In genomic region chr1:58904299-58905125, GRCh38 we compare ENCODE assay signal across 7 cellular contexts.
DNase-seq lines count a peak whose midpoint lies in the region; ATAC-seq, FAIRE-seq and TF ChIP-seq lines count a peak whose summit lies in the region.

No MANE protein-coding gene starts in this region.

- FAIRE-seq in keratinocyte (lab: Jason Lieb, UNC) = no peak

- no peaks in the 10 kb centered on the region for H4K20me1 ChIP-seq in keratinocyte (ENCODE audit: control insufficient read depth, extremely low read depth, insufficient read depth, low read length)

- dilution Hi-C loops in keratinocyte (cut with MboI; ENCODE audit: extremely low pct_ligation_motif_present, low sequenced_read_pairs) = no loop called here

- H3K9me1 ChIP-seq in keratinocyte (ENCODE audit: control insufficient read depth, extremely low read depth, insufficient read depth, low read length) = no peaks in the 10 kb centered on the region

- H3K4me1 ChIP-seq in HUES6 (ENCODE audit: control insufficient read depth, insufficient read depth, low read length) (peaks cover 15% of the 10 kb centered on the region; the same call in 1 of the 2 replicates), keratinocyte (ENCODE audit: control insufficient read depth, extremely low read depth, insufficient read depth, low read length) (peaks cover 21% of the 10 kb centered on the region), subcutaneous abdominal adipose tissue (ENCODE audit: control insufficient read depth in 5 of 5, insufficient read depth in 5 of 5, low read length in 5 of 5) (peaks cover 0 to 38% (median 31%) of the 10 kb centered on the region in 5 donors)

- H3K79me2 ChIP-seq in keratinocyte (ENCODE audit: control insufficient read depth, insufficient read depth, low read length) = no peaks in the 10 kb centered on the region

- H3K4me3 Mint-ChIP-seq in activated naive CD8-positive, alpha-beta T cell treated with anti-CD3 and anti-CD28 coated beads, Interleukin-2, amount 50 U/mL, for 24 hours = peak overlapping the region; percentile 71

- H3K9ac ChIP-seq in HUES6 (ENCODE audit: low read length) = peak overlapping the region; percentile 73
- H3K9ac ChIP-seq in keratinocyte (ENCODE audit: control insufficient read depth, extremely low read depth, insufficient read depth, low read length) = peak overlapping the region; percentile 81
- peak overlapping the region; percentile 70 to 85 (median 79) for H3K9ac ChIP-seq in subcutaneous abdominal adipose tissue (ENCODE audit: low read length in 5 of 5)

- H3K27ac ChIP-seq in HUES6 (ENCODE audit: low read depth, low read length) (no peak overlapping the region), keratinocyte (ENCODE audit: control insufficient read depth, insufficient read depth, low read length) (peak overlapping the region; percentile 55), subcutaneous abdominal adipose tissue (ENCODE audit: low read depth, low read length) (peak overlapping the region; percentile 96)

- no peak for DNase-seq in activated naive CD8-positive, alpha-beta T cell treated with anti-CD3 and anti-CD28 coated beads, Interleukin-2, amount 50 U/mL, for 24 hours
- DNase-seq in keratinocyte (ENCODE audit: low read depth, low spot score) (no peak), HuH-7 (ENCODE audit: low spot score) (no peak), NCI-H748 (lab: John Stamatoyannopoulos, UW; ENCODE audit: unreplicated experiment) (no peak)

- ATAC-seq in activated naive CD8-positive, alpha-beta T cell treated with anti-CD3 and anti-CD28 coated beads, Interleukin-2, amount 50 U/mL, for 24 hours = no peak
- no peak for ATAC-seq in HG03457 (IDR thresholded peaks at IDR 0.05; ENCODE audit: unreplicated experiment)

- no peaks in the 10 kb centered on the region; the same call in 1 of the 2 replicates for H3K27me3 ChIP-seq in HUES6 (ENCODE audit: control insufficient read depth, insufficient read depth, low read length)
- H3K27me3 ChIP-seq in keratinocyte (ENCODE audit: control insufficient read depth, extremely low read depth, insufficient read depth, low read length) = no peaks in the 10 kb centered on the region
- H3K27me3 ChIP-seq in subcutaneous abdominal adipose tissue (ENCODE audit: control insufficient read depth in 5 of 5, insufficient read depth in 4 of 5, low read length in 5 of 5) = no peaks in the 10 kb centered on the region

- H3K4me2 ChIP-seq in keratinocyte (ENCODE audit: control insufficient read depth, extremely low read depth, insufficient read depth, low read depth, low read length) = peak overlapping the region; percentile 65

- no peaks in the 10 kb centered on the region for H3K27me3 Mint-ChIP-seq in activated naive CD8-positive, alpha-beta T cell treated with anti-CD3 and anti-CD28 coated beads, Interleukin-2, amount 50 U/mL, for 24 hours

- peak overlapping the region; percentile 71 for H2AFZ ChIP-seq in keratinocyte (ENCODE audit: control insufficient read depth, low read length)

- H3K36me3 ChIP-seq in HUES6 (ENCODE audit: control insufficient read depth, insufficient read depth, low read length) (no peaks in the 10 kb centered on the region), keratinocyte (ENCODE audit: control insufficient read depth in 2 of 2, extremely low read depth in 1 of 2, insufficient read depth in 2 of 2, low read length in 2 of 2) (no peaks in the 10 kb centered on the region), subcutaneous abdominal adipose tissue (ENCODE audit: control insufficient read depth in 5 of 5, insufficient read depth in 5 of 5, low read length in 5 of 5) (no peaks in the 10 kb centered on the region)

- peaks cover 15% of the 10 kb centered on the region for H3K4me1 Mint-ChIP-seq in activated naive CD8-positive, alpha-beta T cell treated with anti-CD3 and anti-CD28 coated beads, Interleukin-2, amount 50 U/mL, for 24 hours

- H3K4me3 ChIP-seq in HUES6 (ENCODE audit: low read depth, low read length) (peak overlapping the region; percentile 56), keratinocyte (ENCODE audit: control insufficient read depth in 2 of 3, extremely low read depth in 1 of 3, insufficient read depth in 2 of 3, low read depth in 1 of 3, low read length in 3 of 3) (peak overlapping the region; percentile 36 to 64 (median 40)), subcutaneous abdominal adipose tissue (ENCODE audit: low read depth in 1 of 5, low read length in 5 of 5) (peak overlapping the region; percentile 43 to 70 (median 65))

- H3K36me3 Mint-ChIP-seq in activated naive CD8-positive, alpha-beta T cell treated with anti-CD3 and anti-CD28 coated beads, Interleukin-2, amount 50 U/mL, for 24 hours (ENCODE audit: low read depth) = no peaks in the 10 kb centered on the region

- H3K9me3 Mint-ChIP-seq in activated naive CD8-positive, alpha-beta T cell treated with anti-CD3 and anti-CD28 coated beads, Interleukin-2, amount 50 U/mL, for 24 hours = no peaks in the 10 kb centered on the region

- H3K9me3 ChIP-seq in HUES6 (ENCODE audit: control insufficient read depth, insufficient read depth, low read depth, low read length) (no peaks in the 10 kb centered on the region), keratinocyte (ENCODE audit: control insufficient read depth, low read depth, low read length) (no peaks in the 10 kb centered on the region), subcutaneous abdominal adipose tissue (ENCODE audit: control insufficient read depth in 5 of 5, low read length in 5 of 5) (no peaks in the 10 kb centered on the region)

- TF ChIP-seq CTCF in keratinocyte (optimal IDR thresholded peaks at IDR 0.05 in 1 of 3, IDR thresholded peaks at IDR 0.05 in 1 of 3, conservative IDR thresholded peaks at IDR 0.05 in 1 of 3; ENCODE audit: extremely low read depth in 1 of 3, insufficient read depth in 2 of 3, low read length in 3 of 3) = no peak

- H3K27ac Mint-ChIP-seq in activated naive CD8-positive, alpha-beta T cell treated with anti-CD3 and anti-CD28 coated beads, Interleukin-2, amount 50 U/mL, for 24 hours = peak overlapping the region; percentile 81
